ENCODE assay signal across 8 cellular contexts in the genomic region with DNA sequence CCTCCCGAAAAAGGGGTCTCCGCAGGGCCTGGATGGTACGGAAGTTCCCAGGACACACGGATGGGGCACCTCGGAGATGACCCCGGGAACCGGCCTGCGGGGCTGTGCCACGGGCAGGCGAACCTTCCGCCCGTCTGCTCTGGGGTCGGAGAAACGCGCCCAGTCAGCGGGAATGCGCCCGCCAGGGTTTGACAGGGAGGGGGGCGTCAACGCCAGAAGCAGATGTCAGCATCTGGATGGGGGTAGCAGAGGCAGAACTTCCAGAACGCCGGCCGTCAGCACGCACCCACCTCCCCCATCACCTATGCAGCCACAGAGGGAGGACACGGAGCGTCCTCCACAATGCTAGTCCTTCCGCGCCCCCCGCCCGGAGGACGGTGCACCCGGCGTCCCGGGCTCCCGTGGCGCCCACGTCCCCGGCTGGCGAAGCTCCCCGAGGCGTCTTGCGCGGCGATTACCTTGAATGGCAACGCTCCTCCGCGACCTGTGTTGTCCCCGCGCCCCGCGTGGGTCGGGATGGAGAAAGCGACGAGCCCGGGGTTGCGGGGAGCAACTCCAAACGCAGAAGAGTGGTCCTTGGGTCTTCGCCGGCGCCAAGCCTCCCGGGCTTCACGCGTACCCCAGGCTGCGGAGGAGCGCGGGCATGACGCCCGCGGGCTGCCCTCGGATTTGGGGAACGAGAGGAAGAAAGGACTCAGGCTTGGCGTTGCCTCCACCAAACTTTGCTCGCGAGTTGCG. TPM values are rescaled to one million over a fixed set of nuclear protein-coding genes. Genes with fewer than 3 reads are reported as not detected.
A peak's percentile ranks its signal among the peaks of the same experiment; 100 is the strongest.
DNase-seq lines count a peak whose midpoint lies in the region; ATAC-seq lines count a peak whose summit lies in the region.

No MANE protein-coding gene starts in this region.

- ATAC-seq in GM18861 (IDR thresholded peaks at IDR 0.05; ENCODE audit: unreplicated experiment) = peak; percentile 14
- peak; percentile 10 to 14 for ATAC-seq in right cardiac atrium
- ATAC-seq in sciatic nerve = peak; percentile 7
- no peak for ATAC-seq in activated CD4-positive, alpha-beta T cell treated with anti-CD3 and anti-CD28 coated beads for 36 hours
- no peak for ATAC-seq in HG02642 (IDR thresholded peaks at IDR 0.05; ENCODE audit: poor library complexity, unreplicated experiment)

- CTCF ChIA-PET in activated CD4-positive, alpha-beta T cell treated with anti-CD3 and anti-CD28 coated beads for 36 hours (lab: Charles Lee) = interaction anchor here (0.6 kb wide), 1 partner anchor 9 kb away, joined by 4 read pairs; no protein-coding TSS in a partner anchor

- H3K27ac Mint-ChIP-seq in activated CD4-positive, alpha-beta T cell treated with anti-CD3 and anti-CD28 coated beads for 36 hours = no peak overlapping the region

- 1% methylated on average over 75 of the region's 75 CpGs for WGBS in right cardiac atrium

- peak; percentile 42 for DNase-seq in SK-N-DZ (ENCODE audit: low spot score)
- peak; percentile 28 to 75 (median 66) for DNase-seq in right cardiac atrium
- no peak for DNase-seq in sciatic nerve (ENCODE audit: low spot score)
- DNase-seq in activated CD4-positive, alpha-beta T cell treated with anti-CD3 and anti-CD28 coated beads for 36 hours = no peak
- DNase-seq in effector CD4-positive, alpha-beta T cell = no peak
- DNase-seq in activated CD4-positive, CD25-positive, alpha-beta regulatory T cell (lab: John Stamatoyannopoulos, UW) = no peak

- H3K4me3 Mint-ChIP-seq in activated CD4-positive, alpha-beta T cell treated with anti-CD3 and anti-CD28 coated beads for 36 hours = no peak overlapping the region

- H3K4me1 ChIP-seq in right cardiac atrium (ENCODE audit: control insufficient read depth, insufficient read depth, low read length) = peaks cover 3% of the 10 kb centered on the region

- H3K36me3 Mint-ChIP-seq in activated CD4-positive, alpha-beta T cell treated with anti-CD3 and anti-CD28 coated beads for 36 hours (ENCODE audit: low read depth) = no peaks in the 10 kb centered on the region

- POLR2A ChIA-PET in activated CD4-positive, alpha-beta T cell treated with anti-CD3 and anti-CD28 coated beads for 36 hours (lab: Charles Lee) = no interaction called here

- peaks cover 7% of the 10 kb centered on the region for H3K4me1 Mint-ChIP-seq in activated CD4-positive, alpha-beta T cell treated with anti-CD3 and anti-CD28 coated beads for 36 hours

- H3K27me3 Mint-ChIP-seq in activated CD4-positive, alpha-beta T cell treated with anti-CD3 and anti-CD28 coated beads for 36 hours = peaks cover 52% of the 10 kb centered on the region

- no peaks in the 10 kb centered on the region for H3K9me3 Mint-ChIP-seq in activated CD4-positive, alpha-beta T cell treated with anti-CD3 and anti-CD28 coated beads for 36 hours (ENCODE audit: low read depth)

- H3K4me3 ChIP-seq in right cardiac atrium (ENCODE audit: low read length) = peak overlapping the region; percentile 44

- no peaks in the 10 kb centered on the region for H3K9me3 ChIP-seq in right cardiac atrium (ENCODE audit: control insufficient read depth, low read length)

- intact Hi-C loops in right cardiac atrium (cut with DNase I) (loop anchor here in 2 of 4 donors (5.0 to 10.0 kb wide), 2 partner anchors 650 to 653 kb away; no protein-coding TSS in a partner anchor), sciatic nerve (cut with DNase I) (no loop called here)
- intact Hi-C loops in activated CD4-positive, alpha-beta T cell treated with anti-CD3 and anti-CD28 coated beads for 36 hours (cut with DNase I, micrococcal nuclease) = no loop called here

- no peaks in the 10 kb centered on the region for H3K27me3 ChIP-seq in right cardiac atrium (ENCODE audit: control insufficient read depth, insufficient read depth)

- H3K27ac ChIP-seq in right cardiac atrium (ENCODE audit: low read length) = no peak overlapping the region

RNA-seq across cellular contexts. Expression of gene FGFR2, which starts 0.6 kb away (rescaled TPM):
- 11.3 and 11.5 TPM in 2 replicates for polyA plus RNA-seq in SK-N-DZ (2014; cell fraction: cytosol; rRNA removed)
- 12.0 and 20.8 TPM in 2 replicates for polyA plus RNA-seq in SK-N-DZ (2014; cell fraction: nucleus; rRNA removed)
- 10 to 100 TPM in 1 of 4 donors, 1 to 10 TPM in 3; 4.0 to 20.4 (median 5.6) TPM for total RNA-seq in right cardiac atrium
- 16.5 TPM for polyA plus RNA-seq in right cardiac atrium
- total RNA-seq in sciatic nerve = 10.8 TPM
- total RNA-seq in activated CD4-positive, alpha-beta T cell treated with anti-CD3 and anti-CD28 coated beads for 36 hours = not detected

Comparison
In these comparisons a context has a peak if more than half of its experiments do, and no peak if none do; other contexts are left out.
1. ATAC-seq: peak in GM18861 (single experiment), right cardiac atrium (2 of 2) and sciatic nerve (single experiment); none in activated CD4-positive, alpha-beta T cell treated with anti-CD3 and anti-CD28 coated beads for 36 hours (single experiment) and HG02642 (single experiment).
2. DNase-seq: peak in SK-N-DZ (single experiment) and right cardiac atrium (3 of 3); none in sciatic nerve (single experiment), activated CD4-positive, alpha-beta T cell treated with anti-CD3 and anti-CD28 coated beads for 36 hours (single experiment), effector CD4-positive, alpha-beta T cell (single experiment) and activated CD4-positive, CD25-positive, alpha-beta regulatory T cell (0 of 4).
3. RNA of gene FGFR2, which starts 0.6 kb away (total RNA-seq): 10.8 TPM in sciatic nerve (single experiment) and 4.0 to 20.4 TPM in right cardiac atrium; not detected in activated CD4-positive, alpha-beta T cell treated with anti-CD3 and anti-CD28 coated beads for 36 hours; every median in the first group is over 4 times any median in the second.